11 cellular contexts compared by ENCODE assay signal in genomic region chr20:44208165-44208564, GRCh38. TPM values are rescaled to one million over a fixed set of nuclear protein-coding genes. Genes with fewer than 3 reads are reported as not detected.
DNase-seq lines count a peak whose midpoint lies in the region; ATAC-seq, FAIRE-seq and TF ChIP-seq lines count a peak whose summit lies in the region.
"Had no signal": no experiment of that assay in that cellular context is flagged by ENCODE, and none has a peak within 500 bp of the region (broad histone marks: within the 10 kb centered on the region; RNA-seq: fewer than 3 reads in every experiment).

No MANE protein-coding gene starts in this region.

- POLR2A ChIA-PET in activated CD4-positive, alpha-beta memory T cell treated with anti-CD3 and anti-CD28 coated beads for 36 hours (lab: Charles Lee) = interaction anchor here (1.3 kb wide), 1 partner anchor 103 kb away, joined by 4 read pairs; the partner anchor contains the start of gene FITM2

- H3K27ac ChIP-seq in right atrium auricular region (peak overlapping the region; percentile 94 to 99), kidney (ENCODE audit: low read depth in 2 of 2, low read length in 2 of 2) (no peak overlapping the region)

- H3K9me3 ChIP-seq in right atrium auricular region = no peaks in the 10 kb centered on the region
- no peaks in the 10 kb centered on the region for H3K9me3 ChIP-seq in kidney (ENCODE audit: control insufficient read depth in 1 of 2, low read length in 2 of 2)

- peaks cover 3% of the 10 kb centered on the region for H3K36me3 Mint-ChIP-seq in activated naive CD8-positive, alpha-beta T cell
- H3K36me3 Mint-ChIP-seq in activated CD4-positive, alpha-beta memory T cell treated with anti-CD3 and anti-CD28 coated beads for 36 hours = peaks cover 14% of the 10 kb centered on the region

- H3K4me3 ChIP-seq in right atrium auricular region (peak overlapping the region in 1 of 2 donors; percentile 94), kidney (ENCODE audit: low read length in 2 of 2) (peak overlapping the region; percentile 86 to 87)

- ATAC-seq in Right ventricle myocardium inferior = no peak
- ATAC-seq: activated CD4-positive, CD25-positive, alpha-beta regulatory T cell treated with anti-CD3 and anti-CD28 coated beads, Interleukin-2, amount 50 U/mL, for 24 hours had no signal

- intact Hi-C loops in Right ventricle myocardium inferior (cut with DNase I) (no loop called here), kidney (cut with DNase I) (no loop called here)
- intact Hi-C loops in activated CD4-positive, alpha-beta memory T cell treated with anti-CD3 and anti-CD28 coated beads for 36 hours (cut with micrococcal nuclease) = no loop called here

- CTCF ChIA-PET in activated CD4-positive, alpha-beta memory T cell treated with anti-CD3 and anti-CD28 coated beads for 36 hours (lab: Charles Lee) = interaction anchor here (0.9 to 1.3 kb wide), 4 partner anchors 10 to 178 kb away, joined by 3 to 8 read pairs (median 4); partner anchors contain the start of gene FITM2

- H3K36me3 ChIP-seq in right atrium auricular region = peaks cover 7% of the 10 kb centered on the region
- peaks cover 3 to 26% of the 10 kb centered on the region in 2 donors for H3K36me3 ChIP-seq in kidney (ENCODE audit: control insufficient read depth in 1 of 2, insufficient read depth in 2 of 2, low read length in 2 of 2)

- H3K27me3 Mint-ChIP-seq in activated naive CD8-positive, alpha-beta T cell = no peaks in the 10 kb centered on the region
- H3K27me3 Mint-ChIP-seq in activated CD4-positive, alpha-beta memory T cell treated with anti-CD3 and anti-CD28 coated beads for 36 hours = peaks cover 1% of the 10 kb centered on the region

- TF ChIP-seq CTCF in right atrium auricular region (IDR thresholded peaks at IDR 0.05) (no peak), kidney (IDR thresholded peaks at IDR 0.05; ENCODE audit: borderline replicate concordance, extremely low read depth, insufficient read depth) (no peak)

- peaks cover 65% of the 10 kb centered on the region for H3K4me1 Mint-ChIP-seq in activated naive CD8-positive, alpha-beta T cell (ENCODE audit: low read depth)
- peaks cover 66% of the 10 kb centered on the region for H3K4me1 Mint-ChIP-seq in activated CD4-positive, alpha-beta memory T cell treated with anti-CD3 and anti-CD28 coated beads for 36 hours (ENCODE audit: low read depth)

- H3K9me3 Mint-ChIP-seq in activated naive CD8-positive, alpha-beta T cell (ENCODE audit: low read depth) = no peaks in the 10 kb centered on the region
- H3K9me3 Mint-ChIP-seq in activated CD4-positive, alpha-beta memory T cell treated with anti-CD3 and anti-CD28 coated beads for 36 hours = no peaks in the 10 kb centered on the region

- no peak overlapping the region for H3K27ac Mint-ChIP-seq in activated naive CD8-positive, alpha-beta T cell
- H3K27ac Mint-ChIP-seq in activated CD4-positive, alpha-beta memory T cell treated with anti-CD3 and anti-CD28 coated beads for 36 hours = no peak overlapping the region

- H3K4me3 Mint-ChIP-seq in activated naive CD8-positive, alpha-beta T cell = peak overlapping the region; percentile 97
- H3K4me3 Mint-ChIP-seq in activated CD4-positive, alpha-beta memory T cell treated with anti-CD3 and anti-CD28 coated beads for 36 hours = no peak overlapping the region

- H3K27me3 ChIP-seq in right atrium auricular region = no peaks in the 10 kb centered on the region

- H3K4me1 ChIP-seq in right atrium auricular region (peaks cover 0 to 71% of the 10 kb centered on the region in 2 donors), kidney (ENCODE audit: control insufficient read depth in 1 of 2, insufficient read depth in 1 of 2, low read depth in 1 of 2, low read length in 2 of 2) (peaks cover 11 to 13% of the 10 kb centered on the region in 2 donors)

- FAIRE-seq in kidney (lab: Jason Lieb, UNC) = no peak

- H3K9ac ChIP-seq in kidney (ENCODE audit: low read length in 2 of 2) = no peak overlapping the region

- DNase-seq in right atrium auricular region (ENCODE audit: low spot score) (peak; percentile 18), Right ventricle myocardium inferior (ENCODE audit: missing footprints) (no peak), kidney (no peak), SW480 (ENCODE audit: low spot score) (no peak), NCI-H1417 treated with DMSO at 0.1 percent for 48 hours (lab: John Stamatoyannopoulos, UW) (no peak)
- no peak for DNase-seq in activated CD4-positive, alpha-beta T cell treated with anti-CD3 and anti-CD28 coated beads for 1 hour
- no peak for DNase-seq in activated CD4-positive, alpha-beta memory T cell treated with anti-CD3 and anti-CD28 coated beads for 36 hours
- DNase-seq: NCI-H2171 had no signal

RNA-seq across cellular contexts. Expression of gene OSER1, which starts 2.4 kb away (rescaled TPM):
- 10 to 100 TPM; 30.8 to 31.1 TPM for total RNA-seq in right atrium auricular region
- 32.1 TPM for total RNA-seq in Right ventricle myocardium inferior
- total RNA-seq in kidney = 33.5 TPM
- polyA plus RNA-seq in kidney (ENCODE audit: insufficient read depth, low read depth, low replicate concordance) = 29.3 TPM
- total RNA-seq in activated CD4-positive, alpha-beta memory T cell treated with anti-CD3 and anti-CD28 coated beads for 36 hours = 10 to 100 TPM; 23.4 to 24.2 TPM

RNA-seq across cellular contexts. Expression of gene JPH2, which starts 21.2 kb away (rescaled TPM):
- total RNA-seq in right atrium auricular region = 100 to 1,000 TPM; 131 to 168 TPM
- 197 TPM for total RNA-seq in Right ventricle myocardium inferior
- total RNA-seq in kidney = 11.4 TPM
- 2.5 TPM for polyA plus RNA-seq in kidney (ENCODE audit: insufficient read depth, low read depth, low replicate concordance)
- total RNA-seq in activated CD4-positive, alpha-beta memory T cell treated with anti-CD3 and anti-CD28 coated beads for 36 hours = not detected

RNA-seq across cellular contexts. Expression of gene GDAP1L1, which starts 38.9 kb away (rescaled TPM):
- total RNA-seq in right atrium auricular region (1 to 10 TPM in 1 of 2 donors, not detected in 1; 1.2 TPM), Right ventricle myocardium inferior (0.38 TPM), kidney (not detected)
- not detected for polyA plus RNA-seq in kidney (ENCODE audit: insufficient read depth, low read depth, low replicate concordance)
- total RNA-seq in activated CD4-positive, alpha-beta memory T cell treated with anti-CD3 and anti-CD28 coated beads for 36 hours = not detected
- total RNA-seq: mucosa of gallbladder had no signal

Comparison
In these comparisons a context has a peak if more than half of its experiments do, and no peak if none do; other contexts are left out.
1. H3K27ac ChIP-seq: peak in right atrium auricular region (2 of 2); none in kidney (0 of 2).
2. RNA of gene JPH2, which starts 21.2 kb away (total RNA-seq): 197 TPM in Right ventricle myocardium inferior (single experiment), 131 to 168 TPM in right atrium auricular region and 11.4 TPM in kidney (single experiment); not detected in activated CD4-positive, alpha-beta memory T cell treated with anti-CD3 and anti-CD28 coated beads for 36 hours; every median in the first group is over 10 times any median in the second.